In genomic region chr7:31443457-31443856, GRCh38 we compare ENCODE assay signal across 8 cellular contexts.
A peak's percentile ranks its signal among the peaks of the same experiment; 100 is the strongest.
DNase-seq lines count a peak whose midpoint lies in the region; ATAC-seq and TF ChIP-seq lines count a peak whose summit lies in the region.

No MANE protein-coding gene starts in this region.

- TF ChIP-seq CTCF in cardiac muscle cell (IDR thresholded peaks at IDR 0.05; ENCODE audit: low read depth, low read length) (peak; percentile 82), fibroblast of pulmonary artery (IDR thresholded peaks at IDR 0.05; ENCODE audit: low read length, missing control alignments) (peak; percentile 83)

- no peaks in the 10 kb centered on the region for H3K36me3 ChIP-seq in cardiac muscle cell

- intact Hi-C loops in cardiac septum (cut with DNase I), result loop anchor here (5.0 kb wide), 1 partner anchor 294 kb away; no protein-coding TSS in a partner anchor

- H3K27me3 ChIP-seq in cardiac muscle cell, result no peaks in the 10 kb centered on the region

- H3K4me3 ChIP-seq in cardiac muscle cell (no peak overlapping the region), fibroblast of pulmonary artery (replicated peaks; ENCODE audit: low read depth, low read length) (no peak overlapping the region)

- no peaks in the 10 kb centered on the region for H3K4me1 ChIP-seq in cardiac muscle cell (ENCODE audit: low read depth)

- H3K27ac ChIP-seq in cardiac muscle cell, result no peak overlapping the region

- ATAC-seq in HG02678 (IDR thresholded peaks at IDR 0.05; ENCODE audit: unreplicated experiment), result peak; percentile 87

- H3K9me3 ChIP-seq in cardiac muscle cell (ENCODE audit: low read depth), result peaks cover 4% of the 10 kb centered on the region

- peak; percentile 61 to 77 for DNase-seq in cardiac muscle cell (ENCODE audit: low read depth in 1 of 2, low spot score in 1 of 2)
- DNase-seq in cardiac septum (ENCODE audit: low spot score), result no peak
- peak; percentile 40 for DNase-seq in NCI-H1092 (lab: John Stamatoyannopoulos, UW)
- peak; percentile 83 for DNase-seq in SIG-M5 treated with dmso at 0.1 percent for 504 hours (lab: John Stamatoyannopoulos, UW; ENCODE audit: unreplicated experiment)
- DNase-seq in fibroblast of pulmonary artery (ENCODE audit: low read depth), result peak; percentile 53
- peak; percentile 80 for DNase-seq in pons (ENCODE audit: low spot score)
- no peak for DNase-seq in activated CD8-positive, alpha-beta memory T cell treated with anti-CD3 and anti-CD28 coated beads for 24 hours

Comparison
In these comparisons a context has a peak if more than half of its experiments do, and no peak if none do; other contexts are left out.
1. DNase-seq: peak in cardiac muscle cell (2 of 2), NCI-H1092 (single experiment), SIG-M5 treated with dmso at 0.1 percent for 504 hours (single experiment), fibroblast of pulmonary artery (single experiment) and pons (single experiment); none in cardiac septum (single experiment) and activated CD8-positive, alpha-beta memory T cell treated with anti-CD3 and anti-CD28 coated beads for 24 hours (single experiment).